Comparison of ENCODE assay signal across 8 cellular contexts in genomic region chr11:3834349-3835099, GRCh38. TPM values are rescaled to one million over a fixed set of nuclear protein-coding genes. Genes with fewer than 3 reads are reported as not detected.
DNase-seq lines count a peak whose midpoint lies in the region; ATAC-seq and TF ChIP-seq lines count a peak whose summit lies in the region.
"Had no signal": no experiment of that assay in that cellular context is flagged by ENCODE, and none has a peak within 500 bp of the region (broad histone marks: within the 10 kb centered on the region; RNA-seq: fewer than 3 reads in every experiment).

No MANE protein-coding gene starts in this region.

- no peak overlapping the region for H2BK20ac ChIP-seq in IMR-90 (ENCODE audit: low read depth, low read length)

- peak overlapping the region; percentile 61 for H3K23ac ChIP-seq in IMR-90 (ENCODE audit: low read depth, low read length)

- H4K8ac ChIP-seq in IMR-90 (ENCODE audit: low read depth in 2 of 2, low read length in 2 of 2): no peak overlapping the region

- H3K4me3 ChIP-seq in IMR-90 (ENCODE audit: insufficient read depth, low read depth, low read length) (no peak overlapping the region), stomach (peak overlapping the region in 2 of 4 donors; percentile 11 to 14), uterus (no peak overlapping the region)

- H3K36me3 ChIP-seq in IMR-90 (ENCODE audit: control insufficient read depth, insufficient read depth, low read length) (peaks cover 8% of the 10 kb centered on the region), stomach (peaks cover 5 to 17% (median 14%) of the 10 kb centered on the region in 4 donors), uterus (no peaks in the 10 kb centered on the region)

- H3K56ac ChIP-seq in IMR-90 (ENCODE audit: extremely low read depth, insufficient read depth, low read length): no peak overlapping the region

- H3K27ac ChIP-seq in IMR-90 (ENCODE audit: insufficient read depth, low read length): no peak overlapping the region
- H3K27ac ChIP-seq in stomach: peak overlapping the region; percentile 21 to 98 (median 37)
- H3K27ac ChIP-seq in uterus: no peak overlapping the region

- CTCF ChIA-PET in IMR-90 (lab: Yijun Ruan, JAX): no interaction called here
- CTCF ChIA-PET in activated B cell treated with CpG ODN at 0.5 μM for 24 hours (lab: Charles Lee): interaction anchor here (0.8 to 13.0 kb wide), 2 partner anchors 9 to 17 kb away, joined by 3 to 156 read pairs; partner anchors contain the start of gene STIM1

- in situ Hi-C loops in IMR-90 (cut with MboI; ENCODE audit: low sequenced_read_pairs): no loop called here

- peaks cover 19% of the 10 kb centered on the region for H3K4me1 ChIP-seq in IMR-90 (ENCODE audit: control insufficient read depth, insufficient read depth, low read length)
- peaks cover 48 to 98% (median 81%) of the 10 kb centered on the region in 4 donors for H3K4me1 ChIP-seq in stomach
- peaks cover 0 to 9% of the 10 kb centered on the region in 2 donors for H3K4me1 ChIP-seq in uterus

- H3K4ac ChIP-seq in IMR-90 (ENCODE audit: low read depth, low read length): 0 out of 2 replicates have a peak overlapping the region, but pooled peaks have one; percentile 34

- H2BK5ac ChIP-seq in IMR-90 (ENCODE audit: low read depth, low read length, poor library complexity, severe bottlenecking): no peak overlapping the region

- H2AK9ac ChIP-seq in IMR-90 (replicated peaks; ENCODE audit: low read depth, low read length, poor library complexity): peak overlapping the region; percentile 57

- no peak overlapping the region for H3K14ac ChIP-seq in IMR-90 (replicated peaks; ENCODE audit: low read depth, low read length)

- ATAC-seq in IMR-90 (ENCODE audit: low read depth) (no peak), activated B cell treated with CpG ODN at 0.5 μM for 24 hours (ENCODE audit: low read depth) (no peak), left ventricle myocardium superior (peak; percentile 35), HG02623 (IDR thresholded peaks at IDR 0.05; ENCODE audit: unreplicated experiment) (no peak)

- H2BK120ac ChIP-seq in IMR-90 (ENCODE audit: low read depth, low read length): no peak overlapping the region

- H3K9me3 ChIP-seq in IMR-90 (ENCODE audit: control insufficient read depth, insufficient read depth, low read length) (no peaks in the 10 kb centered on the region), stomach (no peaks in the 10 kb centered on the region), uterus (no peaks in the 10 kb centered on the region)

- no TSS peak for BruUV-seq in IMR-90 (replicated peaks; lab: Mats Ljungman, UMichigan)

- peaks cover 78% of the 10 kb centered on the region for H3K36me3 Mint-ChIP-seq in activated B cell treated with CpG ODN at 0.5 μM for 24 hours (ENCODE audit: low read depth)

- H3K27me3 Mint-ChIP-seq in activated B cell treated with CpG ODN at 0.5 μM for 24 hours: no peaks in the 10 kb centered on the region

- H3K4me1 Mint-ChIP-seq in activated B cell treated with CpG ODN at 0.5 μM for 24 hours: peaks cover 90% of the 10 kb centered on the region

- H3K9ac ChIP-seq in IMR-90 (ENCODE audit: low read depth, low read length): no peak overlapping the region

- H2AK5ac ChIP-seq in IMR-90 (ENCODE audit: low read depth, low read length): peak overlapping the region; percentile 48; the same call in 1 of the 2 replicates

- peaks cover 56 to 94% of the 10 kb centered on the region in 2 experiments for H3K79me1 ChIP-seq in IMR-90 (ENCODE audit: low read depth in 1 of 2, low read length in 2 of 2)

- peaks cover 56% of the 10 kb centered on the region for H3K9me1 ChIP-seq in IMR-90 (ENCODE audit: insufficient read depth, low read length)

- TF ChIP-seq EP300 in stomach (IDR thresholded peaks at IDR 0.05): no peak

- H3K27me3 ChIP-seq in IMR-90 (ENCODE audit: control insufficient read depth, insufficient read depth, low read length): no peaks in the 10 kb centered on the region
- no peaks in the 10 kb centered on the region for H3K27me3 ChIP-seq in stomach
- no peaks in the 10 kb centered on the region for H3K27me3 ChIP-seq in uterus

- no peak overlapping the region for H3K4me2 ChIP-seq in IMR-90 (ENCODE audit: low read depth, low read length)

- no peak for TF ChIP-seq RAD21 in IMR-90 (IDR thresholded peaks at IDR 0.05; ENCODE audit: low read length)

- TF ChIP-seq CTCF in IMR-90 (conservative IDR thresholded peaks at IDR 0.05; ENCODE audit: low read depth, low read length): no peak
- no peak for TF ChIP-seq CTCF in activated B cell treated with CpG ODN at 0.5 μM for 24 hours (IDR thresholded peaks at IDR 0.05)
- no peak for TF ChIP-seq CTCF in stomach (IDR thresholded peaks at IDR 0.05)
- no peak for TF ChIP-seq CTCF in uterus (IDR thresholded peaks at IDR 0.05)

- no peak for DNase-seq in IMR-90
- no peak for DNase-seq in activated B cell treated with CpG ODN at 0.5 μM for 24 hours
- DNase-seq in left ventricle myocardium superior: peak; percentile 61
- peak; percentile 40 for DNase-seq in stomach
- DNase-seq in activated CD4-positive, CD25-positive, alpha-beta regulatory T cell treated with anti-CD3 and anti-CD28 coated beads, Interleukin-2, amount 50 U/mL, for 72 hours: no peak
- DNase-seq in uterus: no peak
- DNase-seq: NCI-H526 had no signal

- H2AFZ ChIP-seq in IMR-90 (replicated peaks; ENCODE audit: low read length, poor library complexity): no peak overlapping the region

- peak overlapping the region; percentile 1; the same call in 1 of the 2 replicates for H4K91ac ChIP-seq in IMR-90 (ENCODE audit: insufficient read depth, low read depth, low read length)

- no peak for TF ChIP-seq POLR2A in IMR-90 (IDR thresholded peaks at IDR 0.05; ENCODE audit: low read depth, low read length)
- no peak for TF ChIP-seq POLR2A in stomach (IDR thresholded peaks at IDR 0.05)
- no peak for TF ChIP-seq POLR2A in uterus (IDR thresholded peaks at IDR 0.05)

- no peak overlapping the region for H2BK15ac ChIP-seq in IMR-90 (ENCODE audit: low read depth, low read length)

- no peak overlapping the region for H4K5ac ChIP-seq in IMR-90 (ENCODE audit: low read depth, low read length)

- POLR2A ChIA-PET in IMR-90 (lab: Charles Lee; ENCODE audit: unreplicated experiment): no interaction called here
- POLR2A ChIA-PET in activated B cell treated with CpG ODN at 0.5 μM for 24 hours (lab: Charles Lee): interaction anchor here (1.3 to 2.6 kb wide), 4 partner anchors 9 to 26 kb away, joined by 3 to 13 read pairs (median 6); partner anchors contain the start of genes PGAP2 and STIM1

- no peak overlapping the region for H3K18ac ChIP-seq in IMR-90 (ENCODE audit: low read depth, low read length)

- peaks cover 93% of the 10 kb centered on the region for H4K20me1 ChIP-seq in IMR-90 (ENCODE audit: insufficient read depth, low read length)

- dilution Hi-C loops in IMR-90 (cut with HindIII; ENCODE audit: low sequenced_read_pairs, unreplicated experiment): no loop called here

- WGBS in IMR-90 (ENCODE audit: extremely low coverage in 2 of 2, insufficient read length in 1 of 2), 2 experiments: 57% methylated on average over 1 of the region's 8 CpGs; no CpG with 5 or more reads in 1 of the 2 experiments
- WGBS in stomach, 5 donors: 73 to 83% (median 74%) methylated on average over 8 of the region's 8 CpGs

- intact Hi-C loops in IMR-90 (cut with micrococcal nuclease): no loop called here
- intact Hi-C loops in activated B cell treated with CpG ODN at 0.5 μM for 24 hours (cut with micrococcal nuclease): no loop called here
- intact Hi-C loops in left ventricle myocardium superior (cut with micrococcal nuclease): no loop called here
- intact Hi-C loops in stomach (cut with DNase I; ENCODE audit: low total_unique reads): no loop called here
- intact Hi-C loops in uterus (cut with DNase I; ENCODE audit: low total_unique reads): no loop called here

- H3K27ac Mint-ChIP-seq in activated B cell treated with CpG ODN at 0.5 μM for 24 hours: peak overlapping the region; percentile 76

- H3K9me3 Mint-ChIP-seq in activated B cell treated with CpG ODN at 0.5 μM for 24 hours: no peaks in the 10 kb centered on the region

- peak overlapping the region; percentile 65 for H3K4me3 Mint-ChIP-seq in activated B cell treated with CpG ODN at 0.5 μM for 24 hours

RNA-seq across cellular contexts. Expression of gene RHOG, which starts 6.2 kb away (rescaled TPM):
- total RNA-seq in IMR-90 (2012; rRNA removed) (16.3 and 20.6 TPM in 2 replicates), activated B cell treated with CpG ODN at 0.5 μM for 24 hours (163 and 176 TPM in 2 replicates), left ventricle myocardium superior (18.6 TPM), stomach (100 to 1,000 TPM in 1 of 5 donors, 10 to 100 TPM in 3, 1 to 10 TPM in 1; 5.9 to 101 (median 26.7) TPM), uterus (10 to 100 TPM; 10.5 to 46.9 (median 38.1) TPM)
- polyA plus RNA-seq in IMR-90 (2012; rRNA removed) (106 and 114 TPM in 2 replicates), stomach (10 to 100 TPM; 39.8 to 55.5 (median 50.9) TPM)
- polyA plus RNA-seq in IMR-90 (2012; cell fraction: cytosol; rRNA removed): 41.7 and 123 TPM in 2 replicates
- polyA plus RNA-seq in IMR-90 (2012; cell fraction: nucleus; rRNA removed; ENCODE audit: low replicate concordance): 16.5 and 40.2 TPM in 2 replicates

RNA-seq across cellular contexts. Expression of gene STIM1, which starts 20.9 kb away (rescaled TPM):
- 13.9 and 17.9 TPM in 2 replicates for total RNA-seq in IMR-90 (2012; rRNA removed)
- polyA plus RNA-seq in IMR-90 (2012; rRNA removed): 19.2 and 23.0 TPM in 2 replicates
- 24.2 and 28.5 TPM in 2 replicates for polyA plus RNA-seq in IMR-90 (2012; cell fraction: cytosol; rRNA removed)
- 34.8 and 44.6 TPM in 2 replicates for polyA plus RNA-seq in IMR-90 (2012; cell fraction: nucleus; rRNA removed; ENCODE audit: low replicate concordance)
- 37.3 and 38.4 TPM in 2 replicates for total RNA-seq in activated B cell treated with CpG ODN at 0.5 μM for 24 hours
- total RNA-seq in left ventricle myocardium superior: 17.0 TPM
- total RNA-seq in stomach: 10 to 100 TPM; 21.4 to 70.7 (median 49.8) TPM
- 10 to 100 TPM in 1 of 3 donors, 1 to 10 TPM in 2; 8.7 to 17.1 (median 9.8) TPM for polyA plus RNA-seq in stomach
- 100 to 1,000 TPM in 1 of 4 donors, 10 to 100 TPM in 3; 37.6 to 114 (median 56.3) TPM for total RNA-seq in uterus

RNA-seq across cellular contexts. Expression of gene PGAP2, which starts 26.2 kb away (rescaled TPM):
- total RNA-seq in IMR-90 (2012; rRNA removed): 10.6 TPM in 2 replicates
- 31.3 and 36.7 TPM in 2 replicates for polyA plus RNA-seq in IMR-90 (2012; rRNA removed)
- polyA plus RNA-seq in IMR-90 (2012; cell fraction: cytosol; rRNA removed): 22.4 and 36.8 TPM in 2 replicates
- 74.5 and 92.9 TPM in 2 replicates for polyA plus RNA-seq in IMR-90 (2012; cell fraction: nucleus; rRNA removed; ENCODE audit: low replicate concordance)
- total RNA-seq in activated B cell treated with CpG ODN at 0.5 μM for 24 hours: 19.7 and 25.0 TPM in 2 replicates
- total RNA-seq in left ventricle myocardium superior: 19.6 TPM
- total RNA-seq in stomach: 10 to 100 TPM in 4 of 5 donors, 1 to 10 TPM in 1; 4.7 to 18.3 (median 13.6) TPM
- polyA plus RNA-seq in stomach: 10 to 100 TPM in 2 of 3 donors, 1 to 10 TPM in 1; 8.7 to 23.8 (median 11.8) TPM
- 10 to 100 TPM in 3 of 4 donors, not detected in 1; 12.2 to 16.5 (median 13.8) TPM for total RNA-seq in uterus

RNA-seq across cellular contexts. Expression of gene NUP98, which starts 37.2 kb away (rescaled TPM):
- total RNA-seq in IMR-90 (2012; rRNA removed): 138 and 145 TPM in 2 replicates
- polyA plus RNA-seq in IMR-90 (2012; rRNA removed): 103 and 105 TPM in 2 replicates
- 69.7 and 79.4 TPM in 2 replicates for polyA plus RNA-seq in IMR-90 (2012; cell fraction: cytosol; rRNA removed)
- polyA plus RNA-seq in IMR-90 (2012; cell fraction: nucleus; rRNA removed; ENCODE audit: low replicate concordance): 137 and 211 TPM in 2 replicates
- total RNA-seq in activated B cell treated with CpG ODN at 0.5 μM for 24 hours: 98.0 and 117 TPM in 2 replicates
- 40.3 TPM for total RNA-seq in left ventricle myocardium superior
- 100 to 1,000 TPM in 1 of 5 donors, 10 to 100 TPM in 4; 43.3 to 132 (median 74.3) TPM for total RNA-seq in stomach
- polyA plus RNA-seq in stomach: 10 to 100 TPM; 16.2 to 17.6 (median 16.6) TPM
- total RNA-seq in uterus: 100 to 1,000 TPM in 3 of 4 donors, 10 to 100 TPM in 1; 55.1 to 189 (median 123) TPM

Comparison
In these comparisons a context has a peak if more than half of its experiments do, and no peak if none do; other contexts are left out.
1. DNase-seq: peak in left ventricle myocardium superior (single experiment) and stomach (single experiment); none in IMR-90 (single experiment), activated B cell treated with CpG ODN at 0.5 μM for 24 hours (single experiment), activated CD4-positive, CD25-positive, alpha-beta regulatory T cell treated with anti-CD3 and anti-CD28 coated beads, Interleukin-2, amount 50 U/mL, for 72 hours (single experiment) and uterus (0 of 2).
2. H3K27ac ChIP-seq: peak in stomach (5 of 5); none in IMR-90 (single experiment) and uterus (0 of 2).